16 cellular contexts compared by ENCODE assay signal in the genomic region with DNA sequence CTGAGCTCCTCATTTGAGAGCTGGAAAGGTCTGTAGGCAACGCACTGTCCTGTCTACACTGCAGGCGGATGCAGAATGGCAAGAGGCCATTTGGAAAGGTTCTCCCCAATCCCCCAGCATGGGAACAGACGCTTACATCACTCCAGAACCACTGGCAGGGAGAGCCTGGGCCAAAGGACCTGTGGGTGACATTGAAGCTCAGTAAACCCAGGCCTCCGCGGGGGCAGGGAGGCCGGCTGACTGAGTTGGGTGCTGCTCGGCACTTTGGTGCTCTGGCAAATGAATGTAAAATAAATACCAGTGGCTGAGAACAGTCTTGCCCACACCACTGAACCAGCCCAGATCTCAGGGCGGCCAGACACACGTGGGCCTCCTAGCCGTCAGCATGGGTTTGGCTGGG. TPM values are rescaled to one million over a fixed set of nuclear protein-coding genes. Genes with fewer than 3 reads are reported as not detected.
DNase-seq lines count a peak whose midpoint lies in the region; ATAC-seq and TF ChIP-seq lines count a peak whose summit lies in the region.
"Had no signal": no experiment of that assay in that cellular context is flagged by ENCODE, and none has a peak within 500 bp of the region (broad histone marks: within the 10 kb centered on the region; RNA-seq: fewer than 3 reads in every experiment).

No MANE protein-coding gene starts in this region.

- no peak for TF ChIP-seq CTCF in left ventricle myocardium inferior (IDR thresholded peaks at IDR 0.05; ENCODE audit: borderline replicate concordance)
- no peak for TF ChIP-seq CTCF in coronary artery (IDR thresholded peaks at IDR 0.05)

- H3K27me3 ChIP-seq in left ventricle myocardium inferior (ENCODE audit: low read depth): no peaks in the 10 kb centered on the region
- H3K27me3 ChIP-seq: BLaER1 had no signal

- H3K36me3 ChIP-seq in left ventricle myocardium inferior: peaks cover 95% of the 10 kb centered on the region

- H3K4me1 ChIP-seq in left ventricle myocardium inferior: peaks cover 34% of the 10 kb centered on the region
- H3K4me1 ChIP-seq: A549, HAP-1 had no signal

- ATAC-seq in Right ventricle myocardium inferior (peak; percentile 76), left lobe of liver (peak; percentile 85), HG03520 (IDR thresholded peaks at IDR 0.05; ENCODE audit: unreplicated experiment) (no peak)
- ATAC-seq: A549 had no signal

- DNase-seq in Right ventricle myocardium inferior (ENCODE audit: missing footprints) (peak; percentile 74), cardiac septum (ENCODE audit: low spot score) (no peak), left ventricle myocardium inferior (peak; percentile 62), left lobe of liver (ENCODE audit: low spot score) (peak; percentile 85), coronary artery (ENCODE audit: low spot score) (no peak)
- DNase-seq in activated CD4-positive, alpha-beta T cell treated with anti-CD3 and anti-CD28 coated beads, Interleukin-2, amount 50 U/mL, for 48 hours: no peak
- DNase-seq: CD4-positive, alpha-beta memory T cell; DMS153; DMS79; GDM1; GM23248 had no signal

- H3K9me3 ChIP-seq in left ventricle myocardium inferior (replicated peaks): no peaks in the 10 kb centered on the region
- H3K9me3 ChIP-seq: A549, BLaER1, HAP-1 had no signal

- no peak overlapping the region for H3K4me3 ChIP-seq in left ventricle myocardium inferior
- H3K4me3 ChIP-seq in coronary artery: no peak overlapping the region
- H3K4me3 ChIP-seq: A549, BLaER1, GM23248, HAP-1 had no signal

- H3K27ac ChIP-seq in left ventricle myocardium inferior (replicated peaks): peak overlapping the region; percentile 78
- H3K27ac ChIP-seq in coronary artery: no peak overlapping the region
- H3K27ac ChIP-seq: 22Rv1, A549, BLaER1, GM23248 had no signal

- intact Hi-C loops in Right ventricle myocardium inferior (cut with DNase I) (no loop called here), cardiac septum (cut with DNase I) (no loop called here), left ventricle myocardium inferior (cut with micrococcal nuclease) (no loop called here)

RNA-seq across cellular contexts. Expression of gene TOM1, which starts 22.4 kb away (rescaled TPM):
- total RNA-seq in Right ventricle myocardium inferior (62.5 TPM), cardiac septum (37.5 TPM), left ventricle myocardium inferior (68.0 TPM), left lobe of liver (49.1 TPM)

RNA-seq across cellular contexts. Expression of gene HMOX1, which starts 58.8 kb away (rescaled TPM):
- total RNA-seq in Right ventricle myocardium inferior: 7.4 TPM
- total RNA-seq in cardiac septum: 17.3 TPM
- total RNA-seq in left ventricle myocardium inferior: 4.8 TPM
- total RNA-seq in left lobe of liver: 35.9 TPM

Comparison
In these comparisons a context has a peak if more than half of its experiments do, and no peak if none do; other contexts are left out.
1. DNase-seq: peak in Right ventricle myocardium inferior (single experiment), left ventricle myocardium inferior (single experiment) and left lobe of liver (single experiment); none in cardiac septum (single experiment), activated CD4-positive, alpha-beta T cell treated with anti-CD3 and anti-CD28 coated beads, Interleukin-2, amount 50 U/mL, for 48 hours (0 of 2) and coronary artery (single experiment).